ENCODE assay signal across 33 cellular contexts in the genomic region with DNA sequence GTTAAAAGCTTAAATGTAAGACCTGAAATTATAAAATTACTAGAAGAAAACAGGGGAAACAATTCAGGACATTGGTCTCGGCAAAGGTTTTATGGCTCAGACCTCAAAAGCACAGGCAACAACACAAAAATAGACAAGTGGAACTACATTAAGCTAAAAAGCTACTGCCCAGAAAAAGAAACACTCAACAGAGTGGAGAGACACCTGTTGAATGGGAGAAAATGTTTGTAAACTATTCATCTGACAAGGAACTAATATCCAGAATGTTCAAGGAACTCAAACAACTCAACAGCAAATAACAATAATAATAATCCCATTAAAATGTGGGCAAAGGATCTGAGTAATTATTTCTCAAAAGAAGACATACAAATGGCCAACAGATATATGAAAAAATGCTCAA.
DNase-seq lines count a peak whose midpoint lies in the region; ATAC-seq, FAIRE-seq and TF ChIP-seq lines count a peak whose summit lies in the region.
"Had no signal": no experiment of that assay in that cellular context is flagged by ENCODE, and none has a peak within 500 bp of the region (broad histone marks: within the 10 kb centered on the region; RNA-seq: fewer than 3 reads in every experiment).

No MANE protein-coding gene starts in this region.

- no peaks in the 10 kb centered on the region for H3K36me3 ChIP-seq in HEK293 (ENCODE audit: control insufficient read depth in 2 of 2, insufficient read depth in 1 of 2, low read length in 2 of 2)
- no peaks in the 10 kb centered on the region for H3K36me3 ChIP-seq in H1 (ENCODE audit: control insufficient read depth in 2 of 4, insufficient read depth in 4 of 4, low read length in 3 of 4)
- H3K36me3 ChIP-seq in GM23338 (ENCODE audit: insufficient read depth): no peaks in the 10 kb centered on the region
- H3K36me3 ChIP-seq: BE2C; BLaER1; BLaER1 treated with 17β-estradiol and CSF1 and Interleukin-3, amounts not matched to agents 10 nM and 100 nM had no signal

- DNase-seq in H1 (ENCODE audit: low read depth in 1 of 2, low spot score in 2 of 2): no peak
- DNase-seq in GM23338 (ENCODE audit: low spot score): no peak
- no peak for DNase-seq in stimulated activated CD4-positive, alpha-beta T cell treated with anti-CD3 and anti-CD28 coated beads, Interleukin-4, amount 100 ng/mL, for 1 hour
- DNase-seq: 8988T; ACHN; AML-193; BE2C; C1 segment of cervical spinal cord; Caco-2; Calu3; CD4-positive, alpha-beta memory T cell; CD4-positive, alpha-beta T cell; CD4-positive, CD25-positive, alpha-beta regulatory T cell; CD8-positive, alpha-beta memory T cell; CD8-positive, alpha-beta T cell; COR-L47; DMS 273 treated with DMSO at 0.1 percent for 48 hours; DMS153; DMS53; DMS79; DMS79 treated with DMSO at 0.1 percent for 48 hours; DND-41; EL had no signal

- 84% methylated on average over 1 of the region's 1 CpG; no CpG with 5 or more reads in 1 of the 2 experiments for WGBS in H1 (ENCODE audit: extremely low coverage in 1 of 2, insufficient coverage in 1 of 2, insufficient read length in 1 of 2, insufficient replicate concordance in 2 of 2, low coverage in 1 of 2, low lambda C conversion rate in 2 of 2, missing lambda C conversion rate in 1 of 2), 2 experiments

- H2BK15ac ChIP-seq in H1 (ENCODE audit: low read length): no peak overlapping the region

- H3K4me3 Mint-ChIP-seq in GM23338: no peak overlapping the region
- H3K4me3 Mint-ChIP-seq: B cell; CD14-positive monocyte; CD4-positive, alpha-beta memory T cell; CD4-positive, alpha-beta T cell; CD4-positive, CD25-positive, alpha-beta regulatory T cell; CD8-positive, alpha-beta memory T cell; CD8-positive, alpha-beta T cell had no signal

- H3K4me1 ChIP-seq in HEK293 (ENCODE audit: control insufficient read depth, insufficient read depth, low read length) (no peaks in the 10 kb centered on the region), H1 (replicated peaks in 1 of 4; ENCODE audit: control insufficient read depth in 3 of 4, insufficient read depth in 4 of 4, low read length in 3 of 4) (peaks cover 0 to 11% (median 2%) of the 10 kb centered on the region in 4 experiments; a peak in 4 of 7 replicates), GM23338 (ENCODE audit: insufficient read depth) (peaks cover 15% of the 10 kb centered on the region; the same call in 1 of the 2 replicates)
- H3K4me1 ChIP-seq: A549; BE2C; BLaER1; BLaER1 treated with 17β-estradiol and CSF1 and Interleukin-3, amounts not matched to agents 10 nM and 100 nM; Caco-2 had no signal

- no peaks in the 10 kb centered on the region for H3K9me3 ChIP-seq in HEK293 (ENCODE audit: control insufficient read depth, insufficient read depth, low read depth, low read length)
- no peaks in the 10 kb centered on the region for H3K9me3 ChIP-seq in H1 (ENCODE audit: insufficient read depth in 2 of 2, low read depth in 1 of 2, low read length in 1 of 2)
- H3K9me3 ChIP-seq: BE2C had no signal

- no peak overlapping the region for H3K27ac Mint-ChIP-seq in GM23338
- H3K27ac Mint-ChIP-seq: B cell; CD4-positive, alpha-beta memory T cell; CD4-positive, alpha-beta T cell; CD4-positive, CD25-positive, alpha-beta regulatory T cell; CD8-positive, alpha-beta memory T cell; CD8-positive, alpha-beta T cell had no signal

- no peak overlapping the region for H3K4ac ChIP-seq in H1 (replicated peaks; ENCODE audit: insufficient read length, low read depth, low read length)

- FAIRE-seq in H1 (lab: Jason Lieb, UNC): peak; percentile 63
- FAIRE-seq: A204.1, A549, D721Med had no signal

- no peaks in the 10 kb centered on the region for H3K36me3 Mint-ChIP-seq in GM23338 (ENCODE audit: low read depth)
- H3K36me3 Mint-ChIP-seq: CD14-positive monocyte; CD4-positive, alpha-beta memory T cell; CD4-positive, CD25-positive, alpha-beta regulatory T cell; CD8-positive, alpha-beta memory T cell; CD8-positive, alpha-beta T cell had no signal

- H3K27me3 Mint-ChIP-seq in GM23338 (ENCODE audit: insufficient read depth, low read depth, poor library complexity): peaks cover 6% of the 10 kb centered on the region

- peaks cover 4% of the 10 kb centered on the region; the same call in 1 of the 2 replicates for H3K9me2 ChIP-seq in GM23338 (ENCODE audit: insufficient read depth)

- no peaks in the 10 kb centered on the region for H3K79me2 ChIP-seq in H1 (ENCODE audit: control insufficient read depth in 1 of 2, insufficient read depth in 2 of 2, low read length in 2 of 2)
- H3K79me2 ChIP-seq in GM23338 (replicated peaks; ENCODE audit: insufficient read depth): no peaks in the 10 kb centered on the region

- TF ChIP-seq CTCF in HEK293 (tag by site-specific recombination; IDR thresholded peaks at IDR 0.05) (no peak), H1 (IDR thresholded peaks at IDR 0.05; ENCODE audit: control extremely low read depth in 1 of 3, insufficient read depth in 1 of 3, low read depth in 1 of 3, low read length in 3 of 3) (no peak), GM23338 (conservative IDR thresholded peaks at IDR 0.05; ENCODE audit: low read depth in 2 of 2) (no peak)

- H4K8ac ChIP-seq in H1 (ENCODE audit: extremely low read depth, insufficient read depth, low read length): no peak overlapping the region

- no peaks in the 10 kb centered on the region for H3K27me3 ChIP-seq in H1 (replicated peaks in 1 of 4; ENCODE audit: control insufficient read depth in 3 of 4, extremely low read depth in 1 of 4, insufficient read depth in 3 of 4, low read length in 3 of 4)
- no peaks in the 10 kb centered on the region for H3K27me3 ChIP-seq in GM23338 (ENCODE audit: insufficient read depth)
- H3K27me3 ChIP-seq: BLaER1; BLaER1 treated with 17β-estradiol and CSF1 and Interleukin-3, amounts not matched to agents 10 nM and 100 nM had no signal

- no peaks in the 10 kb centered on the region for H3K23me2 ChIP-seq in H1 (ENCODE audit: low read depth, low read length)

- H3K14ac ChIP-seq in H1 (ENCODE audit: insufficient read length): no peak overlapping the region

- no peak overlapping the region for H3K27ac ChIP-seq in HEK293 (ENCODE audit: extremely low read depth, low read depth, low read length)
- H3K27ac ChIP-seq in H1 (ENCODE audit: low read depth, low read length): no peak overlapping the region
- no peak overlapping the region for H3K27ac ChIP-seq in GM23338 (ENCODE audit: low read depth)
- H3K27ac ChIP-seq: 22Rv1; A549; BLaER1; BLaER1 treated with 17β-estradiol and CSF1 and Interleukin-3, amounts not matched to agents 10 nM and 100 nM; C4-2B had no signal

- H2BK20ac ChIP-seq in H1 (ENCODE audit: low read length): no peak overlapping the region

- H2AFZ ChIP-seq in H1 (ENCODE audit: low read length) (no peak overlapping the region), GM23338 (no peak overlapping the region)

- no peak overlapping the region for H4K5ac ChIP-seq in H1 (ENCODE audit: insufficient read length, low read depth, low read length)

- no peak for TF ChIP-seq EP300 in H1 (IDR thresholded peaks at IDR 0.05; ENCODE audit: borderline replicate concordance in 1 of 2, low read depth in 2 of 2, low read length in 2 of 2)

- H3K4me2 ChIP-seq in H1 (ENCODE audit: insufficient read depth in 1 of 2, low read depth in 2 of 2, low read length in 2 of 2): no peak overlapping the region
- H3K4me2 ChIP-seq in GM23338: no peak overlapping the region
- H3K4me2 ChIP-seq: A549; BLaER1; BLaER1 treated with 17β-estradiol and CSF1 and Interleukin-3, amounts not matched to agents 10 nM and 100 nM had no signal

- no peaks in the 10 kb centered on the region for H3F3A ChIP-seq in GM23338 (replicated peaks; ENCODE audit: low read depth)

- H3K18ac ChIP-seq in H1 (ENCODE audit: extremely low read depth, low read length): no peak overlapping the region

- H2BK120ac ChIP-seq in H1 (replicated peaks; ENCODE audit: low read depth, low read length): no peak overlapping the region

- no peak for TF ChIP-seq POLR2A in H1 (IDR thresholded peaks at IDR 0.05; ENCODE audit: control extremely low read depth in 1 of 2, low read depth in 2 of 2, low read length in 2 of 2)

- no peaks in the 10 kb centered on the region for H3K9me3 Mint-ChIP-seq in GM23338

- no peak for ATAC-seq in GM23338
- ATAC-seq: A549; CD8-positive, alpha-beta T cell had no signal

- H2BK12ac ChIP-seq in H1 (ENCODE audit: low read depth, low read length): no peak overlapping the region

- CTCF ChIA-PET in HEK293 (lab: Yijun Ruan, JAX): interaction anchor here (0.7 kb wide), 1 partner anchor 238 kb away, joined by 3 read pairs; no protein-coding TSS in a partner anchor
- CTCF ChIA-PET in H1 (lab: Charles Lee; ENCODE audit: partially characterized antibody): interaction anchor here (1.2 kb wide), 1 partner anchor 13 kb away, joined by 3 read pairs; no protein-coding TSS in a partner anchor

- no peak for TF ChIP-seq RAD21 in H1 (IDR thresholded peaks at IDR 0.05 in 1 of 2, conservative IDR thresholded peaks at IDR 0.05 in 1 of 2; ENCODE audit: low read depth in 2 of 2, low read length in 2 of 2)

- no peak overlapping the region for H3K9ac ChIP-seq in H1 (replicated peaks in 1 of 4; ENCODE audit: extremely low read depth in 1 of 4, low read depth in 3 of 4, low read length in 3 of 4)
- H3K9ac ChIP-seq: BLaER1; BLaER1 treated with 17β-estradiol and CSF1 and Interleukin-3, amounts not matched to agents 10 nM and 100 nM had no signal

- no peaks in the 10 kb centered on the region for H3K79me1 ChIP-seq in H1 (ENCODE audit: low read depth, low read length)

- POLR2A ChIA-PET in HEK293 (lab: Yijun Ruan, JAX): no interaction called here
- POLR2A ChIA-PET in H1 (lab: Charles Lee; ENCODE audit: partially characterized antibody): no interaction called here

- H3K4me1 Mint-ChIP-seq in GM23338: peaks cover 17% of the 10 kb centered on the region
- H3K4me1 Mint-ChIP-seq: B cell; CD14-positive monocyte; CD4-positive, alpha-beta memory T cell; CD4-positive, CD25-positive, alpha-beta regulatory T cell; CD8-positive, alpha-beta memory T cell had no signal

- H2AK5ac ChIP-seq in H1 (ENCODE audit: low read depth, low read length): no peak overlapping the region

- no peak overlapping the region for H3K56ac ChIP-seq in H1 (replicated peaks; ENCODE audit: insufficient read length, low read depth, low read length)

- H4K20me1 ChIP-seq in H1 (replicated peaks in 1 of 2; ENCODE audit: control insufficient read depth in 1 of 2, insufficient read depth in 2 of 2, low read length in 2 of 2) (no peaks in the 10 kb centered on the region), GM23338 (replicated peaks; ENCODE audit: insufficient read depth) (no peaks in the 10 kb centered on the region)
- H4K20me1 ChIP-seq: BLaER1; BLaER1 treated with 17β-estradiol and CSF1 and Interleukin-3, amounts not matched to agents 10 nM and 100 nM had no signal

- H3K4me3 ChIP-seq in HEK293 (ENCODE audit: low read depth, low read length): no peak overlapping the region
- no peak overlapping the region for H3K4me3 ChIP-seq in H1 (ENCODE audit: extremely low read depth in 1 of 4, insufficient read depth in 2 of 4, low read depth in 3 of 4, low read length in 4 of 4)
- H3K4me3 ChIP-seq in GM23338: no peak overlapping the region
- H3K4me3 ChIP-seq: A549; BLaER1; BLaER1 treated with 17β-estradiol and CSF1 and Interleukin-3, amounts not matched to agents 10 nM and 100 nM had no signal

- no peak overlapping the region for H2BK5ac ChIP-seq in H1 (ENCODE audit: low read depth, low read length)

- H3K23ac ChIP-seq in H1 (ENCODE audit: insufficient read length): no peak overlapping the region

- H4K91ac ChIP-seq in H1 (replicated peaks; ENCODE audit: insufficient read length, low read length): no peak overlapping the region

TF ChIP-seq in GM23338, 12 proteins besides CTCF, POLR2A, EP300 and RAD21 (continues in another document):
- no peak for TF ChIP-seq NANOG (IDR thresholded peaks at IDR 0.05; ENCODE audit: borderline replicate concordance)
